ENCODE assay signal across 1 cellular context in the genomic region with DNA sequence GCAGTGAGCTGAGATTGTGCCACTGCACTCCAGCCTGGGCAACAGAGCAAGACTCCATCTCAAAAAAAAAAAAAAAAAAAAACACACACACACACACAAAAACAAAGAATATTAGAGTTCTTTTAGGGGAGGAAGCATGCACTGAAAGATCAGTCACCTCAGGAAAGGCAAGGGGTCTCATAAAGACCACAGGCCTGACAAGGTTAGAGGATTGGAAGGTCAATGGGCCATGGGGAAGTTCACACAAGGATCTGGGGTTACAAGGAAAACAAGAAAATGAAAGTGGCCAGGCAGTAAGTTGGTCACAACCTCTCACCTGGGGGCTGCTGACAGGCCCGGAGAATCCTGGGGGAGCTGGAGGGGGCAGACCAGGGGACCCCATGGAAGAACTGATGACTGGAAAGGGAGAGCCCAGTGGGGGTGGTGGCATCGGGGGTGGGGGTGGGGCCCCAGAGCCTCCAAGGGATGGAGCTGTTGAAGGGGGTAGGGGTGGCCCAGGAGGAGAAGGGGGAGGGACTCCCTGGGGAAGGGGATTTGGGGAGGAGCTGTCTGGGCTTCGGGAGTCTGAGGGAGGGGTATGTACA.
TF ChIP-seq lines count a peak whose summit lies in the region.

No MANE protein-coding gene starts in this region.

TF ChIP-seq in H1, 55 proteins besides CTCF, POLR2A, EP300 and RAD21:
- TF ChIP-seq CHD2 (IDR thresholded peaks at IDR 0.05; ENCODE audit: low read length) = no peak
- TF ChIP-seq EGR1 (IDR thresholded peaks at IDR 0.05; ENCODE audit: borderline replicate concordance, low read depth, low read length) = no peak
- no peak for TF ChIP-seq POLR2AphosphoS5 (IDR thresholded peaks at IDR 0.05; ENCODE audit: low read depth, low read length)
- no peak for TF ChIP-seq PHF8 (conservative IDR thresholded peaks at IDR 0.05; ENCODE audit: low read depth, low read length)
- no peak for TF ChIP-seq KDM5A (IDR thresholded peaks at IDR 0.05; ENCODE audit: low read length)
- no peak for TF ChIP-seq CBX8 (IDR thresholded peaks at IDR 0.05; ENCODE audit: borderline replicate concordance, low read depth, low read length)
- TF ChIP-seq, protein P1, sequence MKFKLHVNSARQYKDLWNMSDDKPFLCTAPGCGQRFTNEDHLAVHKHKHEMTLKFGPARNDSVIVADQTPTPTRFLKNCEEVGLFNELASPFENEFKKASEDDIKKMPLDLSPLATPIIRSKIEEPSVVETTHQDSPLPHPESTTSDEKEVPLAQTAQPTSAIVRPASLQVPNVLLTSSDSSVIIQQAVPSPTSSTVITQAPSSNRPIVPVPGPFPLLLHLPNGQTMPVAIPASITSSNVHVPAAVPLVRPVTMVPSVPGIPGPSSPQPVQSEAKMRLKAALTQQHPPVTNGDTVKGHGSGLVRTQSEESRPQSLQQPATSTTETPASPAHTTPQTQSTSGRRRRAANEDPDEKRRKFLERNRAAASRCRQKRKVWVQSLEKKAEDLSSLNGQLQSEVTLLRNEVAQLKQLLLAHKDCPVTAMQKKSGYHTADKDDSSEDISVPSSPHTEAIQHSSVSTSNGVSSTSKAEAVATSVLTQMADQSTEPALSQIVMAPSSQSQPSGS (IDR thresholded peaks at IDR 0.05; ENCODE audit: low read length) = no peak
- no peak for TF ChIP-seq TCF12 (IDR thresholded peaks at IDR 0.05; ENCODE audit: low read depth, low read length)
